Comparison of ENCODE assay signal across 9 cellular contexts in genomic region chr3:1275495-1275894, GRCh38.
A peak's percentile ranks its signal among the peaks of the same experiment; 100 is the strongest.
DNase-seq lines count a peak whose midpoint lies in the region; ATAC-seq, FAIRE-seq and TF ChIP-seq lines count a peak whose summit lies in the region.
"Had no signal": no experiment of that assay in that cellular context is flagged by ENCODE, and none has a peak within 500 bp of the region (broad histone marks: within the 10 kb centered on the region; RNA-seq: fewer than 3 reads in every experiment).

No MANE protein-coding gene starts in this region.

- peaks cover 19% of the 10 kb centered on the region for H3K4me1 Mint-ChIP-seq in endodermal cell
- H3K4me1 Mint-ChIP-seq: activated naive CD8-positive, alpha-beta T cell treated with anti-CD3 and anti-CD28 coated beads for 36 hours had no signal

- intact Hi-C loops in HepG2 (cut with micrococcal nuclease; ENCODE audit: unreplicated experiment), result loop anchor here (5.0 kb wide), 1 partner anchor 1742 kb away; no protein-coding TSS in a partner anchor

- H2AFZ ChIP-seq in HepG2 (ENCODE audit: low read length), result no peak overlapping the region

- DNase-seq in HepG2 (ENCODE audit: low spot score), result no peak
- DNase-seq in NCI-H460 (ENCODE audit: extremely low read depth, low read depth), result peak; percentile 23
- DNase-seq in endodermal cell, result peak; percentile 69
- DNase-seq in urothelium cell line (ENCODE audit: low spot score), result no peak
- no peak for DNase-seq in DMS153 treated with DMSO at 0.1 percent for 48 hours (lab: John Stamatoyannopoulos, UW; ENCODE audit: unreplicated experiment)
- DNase-seq: activated naive CD8-positive, alpha-beta T cell treated with anti-CD3 and anti-CD28 coated beads for 36 hours had no signal

- no peak for ATAC-seq in HepG2
- no peak for ATAC-seq in GM19452 (IDR thresholded peaks at IDR 0.05; ENCODE audit: unreplicated experiment)
- no peak for ATAC-seq in GM21576 (IDR thresholded peaks at IDR 0.05; ENCODE audit: unreplicated experiment)

- TF ChIP-seq CTCF in liver (IDR thresholded peaks at IDR 0.05; ENCODE audit: low read depth, low read length, missing input control), result peak; percentile 4
- no peak for TF ChIP-seq CTCF in HepG2 (CRISPR knock-in tag; IDR thresholded peaks at IDR 0.05)
- TF ChIP-seq CTCF in endodermal cell (conservative IDR thresholded peaks at IDR 0.05), result peak; percentile 70

- no peak overlapping the region for H3K4me3 Mint-ChIP-seq in endodermal cell
- H3K4me3 Mint-ChIP-seq: activated naive CD8-positive, alpha-beta T cell treated with anti-CD3 and anti-CD28 coated beads for 36 hours had no signal

- no peaks in the 10 kb centered on the region for H3K27me3 ChIP-seq in liver (ENCODE audit: control insufficient read depth in 4 of 4, insufficient read depth in 4 of 4, low read length in 3 of 4)
- no peaks in the 10 kb centered on the region for H3K27me3 ChIP-seq in HepG2 (ENCODE audit: control insufficient read depth in 1 of 2, insufficient read depth in 2 of 2, low read length in 2 of 2)
- H3K27me3 ChIP-seq in endodermal cell (ENCODE audit: control insufficient read depth, insufficient read depth, low read length, poor library complexity, severe bottlenecking), result no peaks in the 10 kb centered on the region

- BruUV-seq in HepG2 (replicated peaks; lab: Mats Ljungman, UMichigan), result no TSS peak

- TF ChIP-seq EP300 in HepG2 (IDR thresholded peaks at IDR 0.05; ENCODE audit: low read depth in 2 of 2, low read length in 2 of 2) (no peak), HepG2 (CRISPR knock-in tag; IDR thresholded peaks at IDR 0.05; ENCODE audit: borderline replicate concordance) (no peak)

- H3K27me3 Mint-ChIP-seq in endodermal cell (ENCODE audit: insufficient read depth), result no peaks in the 10 kb centered on the region
- H3K27me3 Mint-ChIP-seq: activated naive CD8-positive, alpha-beta T cell treated with anti-CD3 and anti-CD28 coated beads for 36 hours had no signal

- H3K79me2 ChIP-seq in HepG2 (ENCODE audit: insufficient read depth, low read length), result no peaks in the 10 kb centered on the region

- H3K36me3 Mint-ChIP-seq in endodermal cell (ENCODE audit: low read depth), result peaks cover 5% of the 10 kb centered on the region
- H3K36me3 Mint-ChIP-seq: activated naive CD8-positive, alpha-beta T cell treated with anti-CD3 and anti-CD28 coated beads for 36 hours had no signal

- no peak overlapping the region for H3K27ac Mint-ChIP-seq in endodermal cell
- H3K27ac Mint-ChIP-seq: activated naive CD8-positive, alpha-beta T cell treated with anti-CD3 and anti-CD28 coated beads for 36 hours had no signal

- TF ChIP-seq POLR2A in HepG2 (IDR thresholded peaks at IDR 0.05; ENCODE audit: insufficient read depth in 1 of 2, low read depth in 2 of 2, low read length in 2 of 2), result no peak

- no peak overlapping the region for H3K4me2 ChIP-seq in HepG2 (ENCODE audit: low read depth, low read length)

- WGBS in liver, result 61% methylated on average over 4 of the region's 4 CpGs
- 13% methylated on average over 4 of the region's 4 CpGs for WGBS in HepG2 (ENCODE audit: low lambda C conversion rate)
- 40 to 75% methylated on average over 3 to 4 of the region's 4 CpGs for WGBS in endodermal cell (ENCODE audit: insufficient coverage in 1 of 2, insufficient read length in 1 of 2), 2 experiments

- POLR2A ChIA-PET in HepG2 (lab: Yijun Ruan, JAX), result no interaction called here

- TF ChIP-seq RAD21 in liver (IDR thresholded peaks at IDR 0.05) (peak; percentile 26 to 62), HepG2 (CRISPR knock-in tag; IDR thresholded peaks at IDR 0.05) (no peak)

- no peaks in the 10 kb centered on the region for H4K20me1 ChIP-seq in HepG2 (ENCODE audit: insufficient read depth, low read length)

- CTCF ChIA-PET in HepG2 (lab: Yijun Ruan, JAX; ENCODE audit: low intra/inter-chr PET ratio, low total read pairs), result no interaction called here

- no peaks in the 10 kb centered on the region for H3K36me3 ChIP-seq in liver (ENCODE audit: control insufficient read depth in 4 of 4, insufficient read depth in 3 of 4, low read depth in 1 of 4, low read length in 3 of 4)
- H3K36me3 ChIP-seq in HepG2 (replicated peaks in 1 of 2; ENCODE audit: control insufficient read depth in 1 of 2, insufficient read depth in 2 of 2, low read length in 2 of 2), result no peaks in the 10 kb centered on the region
- H3K36me3 ChIP-seq in endodermal cell (ENCODE audit: control insufficient read depth, insufficient read depth, low read length), result no peaks in the 10 kb centered on the region

- FAIRE-seq in HepG2 (lab: Jason Lieb, UNC) (no peak), urothelium cell line (lab: Jason Lieb, UNC) (peak; percentile 63)

- H3K4me1 ChIP-seq in liver (ENCODE audit: control insufficient read depth in 4 of 4, insufficient read depth in 4 of 4, low read length in 3 of 4) (no peaks in the 10 kb centered on the region), HepG2 (ENCODE audit: insufficient read depth, low read length) (no peaks in the 10 kb centered on the region), endodermal cell (ENCODE audit: control insufficient read depth, insufficient read depth, low read length) (no peaks in the 10 kb centered on the region)

- H3K9ac ChIP-seq in liver (ENCODE audit: low read depth in 1 of 2, low read length in 2 of 2), result no peak overlapping the region
- H3K9ac ChIP-seq in HepG2 (ENCODE audit: insufficient read depth, low read depth, low read length), result no peak overlapping the region
- no peak overlapping the region for H3K9ac ChIP-seq in endodermal cell (ENCODE audit: extremely low read depth, low read length, poor library complexity, severe bottlenecking)

- H3K27ac ChIP-seq in liver (ENCODE audit: low read depth in 1 of 2, low read length in 2 of 2), result no peak overlapping the region
- no peak overlapping the region for H3K27ac ChIP-seq in HepG2 (ENCODE audit: extremely low read length, insufficient read depth, low read length)
- H3K27ac ChIP-seq in endodermal cell (ENCODE audit: low read depth, low read length), result no peak overlapping the region

- H3K9me3 ChIP-seq in liver (ENCODE audit: control insufficient read depth in 4 of 4, low read length in 3 of 4), result no peaks in the 10 kb centered on the region
- H3K9me3 ChIP-seq in HepG2 (ENCODE audit: low read length), result peaks cover 86% of the 10 kb centered on the region
- H3K9me3 ChIP-seq in endodermal cell (ENCODE audit: control insufficient read depth, low read length), result peaks cover 37% of the 10 kb centered on the region

- in situ Hi-C loops in HepG2 (cut with HindIII; ENCODE audit: extremely low pct_ligation_motif_present, low pct_unique_long_range_greater_than_20kb), result no loop called here

- H3K9me3 Mint-ChIP-seq in endodermal cell, result peaks cover 13% of the 10 kb centered on the region
- H3K9me3 Mint-ChIP-seq: activated naive CD8-positive, alpha-beta T cell treated with anti-CD3 and anti-CD28 coated beads for 36 hours had no signal

- no peak overlapping the region for H3K4me3 ChIP-seq in liver (ENCODE audit: low read depth in 1 of 3, low read length in 3 of 3)
- no peak overlapping the region for H3K4me3 ChIP-seq in HepG2 (replicated peaks in 1 of 3; ENCODE audit: insufficient read depth in 1 of 3, low read depth in 2 of 3, low read length in 3 of 3)
- H3K4me3 ChIP-seq in endodermal cell (ENCODE audit: low read length), result no peak overlapping the region

TF ChIP-seq in liver, 16 proteins besides CTCF, POLR2A, EP300 and RAD21 (continues in another document):
- TF ChIP-seq HNF4G (IDR thresholded peaks at IDR 0.05), result no peak

TF ChIP-seq in HepG2, 621 proteins besides CTCF, POLR2A, EP300 and RAD21 (continues in another document):
- TF ChIP-seq ZNF660 (CRISPR knock-in tag; IDR thresholded peaks at IDR 0.05; ENCODE audit: borderline replicate concordance, low read depth), result no peak
- TF ChIP-seq MTA1 (CRISPR knock-in tag; IDR thresholded peaks at IDR 0.05; ENCODE audit: borderline replicate concordance), result no peak
- TF ChIP-seq ZBTB4 (CRISPR knock-in tag; IDR thresholded peaks at IDR 0.05; ENCODE audit: borderline replicate concordance), result no peak
- no peak for TF ChIP-seq ZNF468 (CRISPR knock-in tag; IDR thresholded peaks at IDR 0.05)
- TF ChIP-seq TCF7 (IDR thresholded peaks at IDR 0.05; ENCODE audit: low read depth), result no peak
- no peak for TF ChIP-seq PHF5A (CRISPR knock-in tag; IDR thresholded peaks at IDR 0.05; ENCODE audit: low read depth, unreplicated experiment)
- no peak for TF ChIP-seq MEF2D (CRISPR knock-in tag; IDR thresholded peaks at IDR 0.05)
- TF ChIP-seq NCOA1 (CRISPR knock-in tag; IDR thresholded peaks at IDR 0.05), result no peak

Comparison
In these comparisons a context has a peak if more than half of its experiments do, and no peak if none do; other contexts are left out.
1. DNase-seq: peak in NCI-H460 (single experiment) and endodermal cell (single experiment); none in HepG2 (single experiment), urothelium cell line (single experiment) and DMS153 treated with DMSO at 0.1 percent for 48 hours (single experiment).